In genomic region chr15:82805994-82806406, GRCh38 we compare ENCODE assay signal across 9 cellular contexts. TPM values are rescaled to one million over a fixed set of nuclear protein-coding genes. Genes with fewer than 3 reads are reported as not detected.
DNase-seq lines count a peak whose midpoint lies in the region; ATAC-seq and TF ChIP-seq lines count a peak whose summit lies in the region.
"Had no signal": no experiment of that assay in that cellular context is flagged by ENCODE, and none has a peak within 500 bp of the region (broad histone marks: within the 10 kb centered on the region; RNA-seq: fewer than 3 reads in every experiment).

A gene with protein sequence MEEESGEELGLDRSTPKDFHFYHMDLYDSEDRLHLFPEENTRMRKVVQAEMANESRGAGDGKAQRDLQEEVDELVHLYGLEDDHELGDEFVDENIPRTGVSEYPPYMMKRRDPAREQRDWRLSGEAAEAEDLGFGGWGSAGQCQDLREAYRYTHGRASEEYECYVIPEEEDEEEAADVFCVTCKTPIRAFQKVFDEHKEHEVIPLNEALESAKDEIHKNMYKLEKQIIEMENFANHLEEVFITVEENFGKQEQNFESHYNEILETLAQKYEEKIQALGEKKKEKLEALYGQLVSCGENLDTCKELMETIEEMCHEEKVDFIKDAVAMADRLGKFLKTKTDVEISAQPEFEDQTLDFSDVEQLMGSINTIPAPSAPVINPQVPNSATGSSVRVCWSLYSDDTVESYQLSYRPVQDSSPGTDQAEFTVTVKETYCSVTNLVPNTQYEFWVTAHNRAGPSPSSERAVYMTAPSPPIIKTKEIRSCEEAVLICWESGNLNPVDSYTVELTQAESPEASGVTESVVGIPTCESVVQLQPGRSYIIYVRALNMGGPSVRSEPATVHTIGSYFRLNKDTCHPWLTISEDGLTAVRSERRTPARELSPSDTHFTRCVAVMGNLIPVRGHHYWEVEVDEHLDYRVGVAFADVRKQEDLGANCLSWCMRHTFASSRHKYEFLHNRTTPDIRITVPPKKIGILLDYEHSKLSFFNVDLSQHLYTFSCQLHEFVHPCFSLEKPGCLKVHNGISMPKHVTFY (minus strand): TSS chr15:82806069. CDS start chr15:82787390, 18,679 bp downstream.

- no peaks in the 10 kb centered on the region for H3K36me3 Mint-ChIP-seq in GM23338 (ENCODE audit: low read depth)
- no peaks in the 10 kb centered on the region for H3K36me3 Mint-ChIP-seq in immature natural killer cell
- H3K36me3 Mint-ChIP-seq in CD14-positive monocyte, result no peaks in the 10 kb centered on the region

- H3K79me2 ChIP-seq in GM23338 (replicated peaks; ENCODE audit: insufficient read depth), result no peaks in the 10 kb centered on the region

- H2AFZ ChIP-seq in GM23338, result 0 out of 2 replicates have a peak within 1 kb of the TSS, but pooled peaks have one; percentile 32

- H3K4me3 ChIP-seq in GM23338, result no peak within 1 kb of the TSS

- no peak for TF ChIP-seq POLR2A in GM18505 (IDR thresholded peaks at IDR 0.05; ENCODE audit: borderline replicate concordance, extremely low read depth, insufficient read depth, insufficient read length)

- H3K4me1 ChIP-seq in GM23338 (ENCODE audit: insufficient read depth), result peaks cover 11% of the 10 kb centered on the region

- H3K27me3 ChIP-seq in GM23338 (ENCODE audit: insufficient read depth), result no peaks in the 10 kb centered on the region

- ATAC-seq in GM18505 (IDR thresholded peaks at IDR 0.05; ENCODE audit: unreplicated experiment) (peak; percentile 46), GM23338 (no peak)

- no peak for TF ChIP-seq CTCF in GM23338 (conservative IDR thresholded peaks at IDR 0.05; ENCODE audit: low read depth in 2 of 2)
- no peak for TF ChIP-seq CTCF in CD14-positive monocyte (IDR thresholded peaks at IDR 0.05)

- H3K9me2 ChIP-seq in GM23338 (ENCODE audit: insufficient read depth), result no peaks in the 10 kb centered on the region

- H3K4me3 Mint-ChIP-seq in GM23338 (no peak within 1 kb of the TSS), immature natural killer cell (no peak within 1 kb of the TSS), CD14-positive monocyte (no peak within 1 kb of the TSS)

- H3K4me1 Mint-ChIP-seq in GM23338, result peaks cover 18% of the 10 kb centered on the region
- peaks cover 23 to 24% of the 10 kb centered on the region in 2 donors for H3K4me1 Mint-ChIP-seq in immature natural killer cell
- peaks cover 16% of the 10 kb centered on the region for H3K4me1 Mint-ChIP-seq in CD14-positive monocyte

- H3K9me3 Mint-ChIP-seq in GM23338 (no peaks in the 10 kb centered on the region), immature natural killer cell (no peaks in the 10 kb centered on the region), CD14-positive monocyte (peaks cover 0 to 3% (median 0%) of the 10 kb centered on the region in 7 donors)

- intact Hi-C loops in CD14-positive monocyte (cut with micrococcal nuclease), result loop anchor here in 1 of 2 donors (5.0 kb wide), 1 partner anchor 181 kb away; the partner anchor contains the start of gene RAMAC

- H3K27ac ChIP-seq in GM23338 (ENCODE audit: low read depth) (no peak within 1 kb of the TSS), substantia nigra (ENCODE audit: low read depth, low read length, poor library complexity, severe bottlenecking) (no peak within 1 kb of the TSS)

- H3K27me3 Mint-ChIP-seq in GM23338 (ENCODE audit: insufficient read depth, low read depth, poor library complexity), result no peaks in the 10 kb centered on the region
- peaks cover 5 to 11% (median 11%) of the 10 kb centered on the region in 3 donors for H3K27me3 Mint-ChIP-seq in immature natural killer cell (ENCODE audit: low read depth in 3 of 3)
- H3K27me3 Mint-ChIP-seq in CD14-positive monocyte (ENCODE audit: low read depth in 3 of 3), result peaks cover 0 to 4% (median 4%) of the 10 kb centered on the region in 3 donors

- peaks cover 5% of the 10 kb centered on the region; the same call in 1 of the 2 replicates for H3F3A ChIP-seq in GM23338 (replicated peaks; ENCODE audit: low read depth)

- H3K27ac Mint-ChIP-seq in GM23338 (no peak within 1 kb of the TSS), immature natural killer cell (peak within 1 kb of the TSS; percentile 47 to 85 (median 72)), CD14-positive monocyte (peak within 1 kb of the TSS in 1 of 7 donors; percentile 23)

- DNase-seq in GM23338 (ENCODE audit: low spot score), result no peak
- DNase-seq in Kasumi-1 (lab: John Stamatoyannopoulos, UW), result peak; percentile 67 to 77
- DNase-seq in immature natural killer cell, result no peak
- no peak for DNase-seq in CD14-positive monocyte (ENCODE audit: low spot score)
- no peak for DNase-seq in SW480 (ENCODE audit: low spot score)
- no peak for DNase-seq in substantia nigra (lab: John Stamatoyannopoulos, UW)
- DNase-seq in NCI-H2196 treated with DMSO at 0.1 percent for 48 hours (lab: John Stamatoyannopoulos, UW; ENCODE audit: unreplicated experiment), result no peak

- peaks cover 4% of the 10 kb centered on the region; the same call in 1 of the 2 replicates for H4K20me1 ChIP-seq in GM23338 (replicated peaks; ENCODE audit: insufficient read depth)

- H3K4me2 ChIP-seq in GM23338, result no peak within 1 kb of the TSS

- no peaks in the 10 kb centered on the region for H3K36me3 ChIP-seq in GM23338 (ENCODE audit: insufficient read depth)

TF ChIP-seq in GM23338, 12 proteins besides CTCF, POLR2A, EP300 and RAD21:
- TF ChIP-seq ZNF331 (CRISPR knock-in tag; IDR thresholded peaks at IDR 0.05; ENCODE audit: low read depth) (no peak), STAT1 (IDR thresholded peaks at IDR 0.05; ENCODE audit: unreplicated experiment) (no peak), NANOG (IDR thresholded peaks at IDR 0.05; ENCODE audit: borderline replicate concordance) (no peak), EZH2phosphoT487 (IDR thresholded peaks at IDR 0.05; ENCODE audit: unreplicated experiment) (no peak)
- TF ChIP-seq, protein P1, sequence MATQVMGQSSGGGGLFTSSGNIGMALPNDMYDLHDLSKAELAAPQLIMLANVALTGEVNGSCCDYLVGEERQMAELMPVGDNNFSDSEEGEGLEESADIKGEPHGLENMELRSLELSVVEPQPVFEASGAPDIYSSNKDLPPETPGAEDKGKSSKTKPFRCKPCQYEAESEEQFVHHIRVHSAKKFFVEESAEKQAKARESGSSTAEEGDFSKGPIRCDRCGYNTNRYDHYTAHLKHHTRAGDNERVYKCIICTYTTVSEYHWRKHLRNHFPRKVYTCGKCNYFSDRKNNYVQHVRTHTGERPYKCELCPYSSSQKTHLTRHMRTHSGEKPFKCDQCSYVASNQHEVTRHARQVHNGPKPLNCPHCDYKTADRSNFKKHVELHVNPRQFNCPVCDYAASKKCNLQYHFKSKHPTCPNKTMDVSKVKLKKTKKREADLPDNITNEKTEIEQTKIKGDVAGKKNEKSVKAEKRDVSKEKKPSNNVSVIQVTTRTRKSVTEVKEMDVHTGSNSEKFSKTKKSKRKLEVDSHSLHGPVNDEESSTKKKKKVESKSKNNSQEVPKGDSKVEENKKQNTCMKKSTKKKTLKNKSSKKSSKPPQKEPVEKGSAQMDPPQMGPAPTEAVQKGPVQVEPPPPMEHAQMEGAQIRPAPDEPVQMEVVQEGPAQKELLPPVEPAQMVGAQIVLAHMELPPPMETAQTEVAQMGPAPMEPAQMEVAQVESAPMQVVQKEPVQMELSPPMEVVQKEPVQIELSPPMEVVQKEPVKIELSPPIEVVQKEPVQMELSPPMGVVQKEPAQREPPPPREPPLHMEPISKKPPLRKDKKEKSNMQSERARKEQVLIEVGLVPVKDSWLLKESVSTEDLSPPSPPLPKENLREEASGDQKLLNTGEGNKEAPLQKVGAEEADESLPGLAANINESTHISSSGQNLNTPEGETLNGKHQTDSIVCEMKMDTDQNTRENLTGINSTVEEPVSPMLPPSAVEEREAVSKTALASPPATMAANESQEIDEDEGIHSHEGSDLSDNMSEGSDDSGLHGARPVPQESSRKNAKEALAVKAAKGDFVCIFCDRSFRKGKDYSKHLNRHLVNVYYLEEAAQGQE (IDR thresholded peaks at IDR 0.05; ENCODE audit: unreplicated experiment), result no peak

RNA-seq across cellular contexts. Expression of the gene that starts here (rescaled TPM):
- 0.08 TPM in 1 of 2 replicates, not detected in the other for total RNA-seq in GM23338 (2014; rRNA removed; shearing (Covaris generic))
- 0.18 and 0.37 TPM in 2 replicates for polyA plus RNA-seq in GM23338 (2016; fragmentation: Nextera tagmentation; extraction: Ambion mirVana)
- not detected for polyA plus RNA-seq in immature natural killer cell
- under 1 TPM in 1 of 2 donors, not detected in 1; 0.09 TPM for polyA plus RNA-seq in CD14-positive monocyte
- polyA plus RNA-seq: urinary bladder had no signal

Comparison
In these comparisons a context has a peak if more than half of its experiments do, and no peak if none do; other contexts are left out.
1. DNase-seq: peak in Kasumi-1 (2 of 2); none in GM23338 (single experiment), immature natural killer cell (0 of 3), CD14-positive monocyte (single experiment), SW480 (single experiment), substantia nigra (0 of 49) and NCI-H2196 treated with DMSO at 0.1 percent for 48 hours (single experiment).